In the genomic region with DNA sequence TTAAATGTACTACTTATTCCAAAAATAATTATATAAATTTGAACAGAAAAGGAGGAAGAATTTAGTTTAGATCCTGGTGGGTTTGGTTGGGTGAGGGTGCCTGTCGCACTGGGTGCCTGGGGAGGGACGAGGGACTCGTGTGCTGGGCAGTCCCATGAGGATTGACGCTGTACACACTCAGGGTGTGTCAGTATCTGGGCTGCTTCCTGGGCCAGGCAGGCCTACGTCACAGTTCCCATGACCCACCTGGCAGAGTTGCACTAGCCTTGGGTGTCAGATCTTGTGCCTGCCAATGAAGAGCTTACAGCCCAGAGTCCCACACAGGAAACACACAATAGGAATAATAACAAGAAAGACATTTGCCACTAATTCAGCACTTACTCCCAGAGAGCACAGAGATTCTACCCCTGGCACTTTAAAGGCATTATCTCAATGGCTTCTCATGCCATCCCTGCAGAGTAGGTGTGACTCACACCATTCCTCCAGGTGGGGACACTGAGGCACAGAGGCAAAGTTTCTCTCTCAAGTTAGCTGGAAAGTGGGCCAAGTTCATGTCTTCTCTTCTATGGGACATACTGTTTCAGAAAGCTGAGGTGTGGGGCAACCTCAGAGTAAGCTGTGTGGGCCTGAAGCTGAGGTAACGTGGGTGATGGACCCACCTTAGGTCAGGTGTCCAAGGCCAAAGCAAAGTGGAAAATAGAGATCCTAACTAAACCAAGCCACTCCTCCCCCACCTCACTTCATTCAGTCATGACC, we compare ENCODE assay signal across 9 cellular contexts. TPM values are rescaled to one million over a fixed set of nuclear protein-coding genes. Genes with fewer than 3 reads are reported as not detected.
DNase-seq lines count a peak whose midpoint lies in the region; ATAC-seq and TF ChIP-seq lines count a peak whose summit lies in the region.
"Had no signal": no experiment of that assay in that cellular context is flagged by ENCODE, and none has a peak within 500 bp of the region (broad histone marks: within the 10 kb centered on the region; RNA-seq: fewer than 3 reads in every experiment).

No MANE protein-coding gene starts in this region.

- in situ Hi-C loops in IMR-90 (cut with MboI; ENCODE audit: low sequenced_read_pairs): loop anchor here (25.0 kb wide), 1 partner anchor 507 kb away; no protein-coding TSS in a partner anchor

- no peak overlapping the region for H2BK5ac ChIP-seq in IMR-90 (ENCODE audit: low read depth, low read length, poor library complexity, severe bottlenecking)

- no peak overlapping the region for H3K4ac ChIP-seq in IMR-90 (ENCODE audit: low read depth, low read length)

- no peak overlapping the region for H3K18ac ChIP-seq in IMR-90 (ENCODE audit: low read depth, low read length)

- H3K36me3 ChIP-seq in IMR-90 (ENCODE audit: control insufficient read depth, insufficient read depth, low read length) (peaks cover 9% of the 10 kb centered on the region; the same call in 1 of the 2 replicates), stomach smooth muscle (ENCODE audit: control insufficient read depth in 2 of 2, insufficient read depth in 2 of 2, low read length in 2 of 2) (peaks cover 5 to 9% of the 10 kb centered on the region in 2 donors)

- no peaks in the 10 kb centered on the region for H3K27me3 ChIP-seq in IMR-90 (ENCODE audit: control insufficient read depth, insufficient read depth, low read length)
- no peaks in the 10 kb centered on the region for H3K27me3 ChIP-seq in stomach smooth muscle (ENCODE audit: control insufficient read depth in 1 of 2, insufficient read depth in 2 of 2, low read length in 2 of 2)

- no peak overlapping the region for H2AK9ac ChIP-seq in IMR-90 (replicated peaks; ENCODE audit: low read depth, low read length, poor library complexity)

- no peak overlapping the region for H2AFZ ChIP-seq in IMR-90 (replicated peaks; ENCODE audit: low read length, poor library complexity)

- H3K56ac ChIP-seq in IMR-90 (ENCODE audit: extremely low read depth, insufficient read depth, low read length): no peak overlapping the region

- no peak overlapping the region for H2BK15ac ChIP-seq in IMR-90 (ENCODE audit: low read depth, low read length)

- no peak overlapping the region for H4K91ac ChIP-seq in IMR-90 (ENCODE audit: insufficient read depth, low read depth, low read length)

- peak overlapping the region; percentile 90 for H3K27ac Mint-ChIP-seq in activated naive CD8-positive, alpha-beta T cell treated with anti-CD3 and anti-CD28 coated beads for 36 hours

- no peak for DNase-seq in IMR-90
- DNase-seq in activated naive CD8-positive, alpha-beta T cell treated with anti-CD3 and anti-CD28 coated beads for 36 hours: peak; percentile 53
- peak; percentile 28 for DNase-seq in islet precursor cell
- DNase-seq: amniotic stem cell had no signal

- no peak overlapping the region for H3K4me2 ChIP-seq in IMR-90 (ENCODE audit: low read depth, low read length)

- H3K9me3 Mint-ChIP-seq in activated naive CD8-positive, alpha-beta T cell treated with anti-CD3 and anti-CD28 coated beads for 36 hours: no peaks in the 10 kb centered on the region

- H2BK120ac ChIP-seq in IMR-90 (ENCODE audit: low read depth, low read length): no peak overlapping the region

- H3K4me1 ChIP-seq in IMR-90 (ENCODE audit: control insufficient read depth, insufficient read depth, low read length) (peaks cover 17% of the 10 kb centered on the region), stomach smooth muscle (ENCODE audit: control insufficient read depth, insufficient read depth, low read length) (peaks cover 33% of the 10 kb centered on the region)

- peaks cover 4% of the 10 kb centered on the region; the same call in 1 of the 2 replicates for H4K20me1 ChIP-seq in IMR-90 (ENCODE audit: insufficient read depth, low read length)

- TF ChIP-seq RAD21 in IMR-90 (IDR thresholded peaks at IDR 0.05; ENCODE audit: low read length): no peak

- no peak overlapping the region for H2BK20ac ChIP-seq in IMR-90 (ENCODE audit: low read depth, low read length)

- intact Hi-C loops in IMR-90 (cut with micrococcal nuclease): no loop called here

- CTCF ChIA-PET in IMR-90 (lab: Yijun Ruan, JAX): no interaction called here

- dilution Hi-C loops in IMR-90 (cut with HindIII; ENCODE audit: low sequenced_read_pairs, unreplicated experiment): no loop called here

- H3K4me3 ChIP-seq in IMR-90 (ENCODE audit: insufficient read depth, low read depth, low read length) (no peak overlapping the region), stomach smooth muscle (ENCODE audit: low read length in 2 of 2) (no peak overlapping the region)

- H3K4me1 Mint-ChIP-seq in activated naive CD8-positive, alpha-beta T cell treated with anti-CD3 and anti-CD28 coated beads for 36 hours: peaks cover 41% of the 10 kb centered on the region

- peaks cover 58 to 93% of the 10 kb centered on the region in 2 experiments for H3K79me1 ChIP-seq in IMR-90 (ENCODE audit: low read depth in 1 of 2, low read length in 2 of 2)

- no peak overlapping the region for H3K14ac ChIP-seq in IMR-90 (replicated peaks; ENCODE audit: low read depth, low read length)

- POLR2A ChIA-PET in IMR-90 (lab: Charles Lee; ENCODE audit: unreplicated experiment): no interaction called here

- H3K9me3 ChIP-seq in IMR-90 (ENCODE audit: control insufficient read depth, insufficient read depth, low read length) (no peaks in the 10 kb centered on the region), stomach smooth muscle (ENCODE audit: control insufficient read depth in 2 of 2, low read length in 2 of 2) (no peaks in the 10 kb centered on the region)

- no peak for ATAC-seq in IMR-90 (ENCODE audit: low read depth)
- ATAC-seq in GM18498 (IDR thresholded peaks at IDR 0.05; ENCODE audit: unreplicated experiment): no peak
- ATAC-seq in GM21423 (IDR thresholded peaks at IDR 0.05; ENCODE audit: unreplicated experiment): no peak
- no peak for ATAC-seq in HG03460 (IDR thresholded peaks at IDR 0.05; ENCODE audit: unreplicated experiment)
- ATAC-seq in HG03045 (IDR thresholded peaks at IDR 0.05; ENCODE audit: unreplicated experiment): no peak

- no peaks in the 10 kb centered on the region for H3K27me3 Mint-ChIP-seq in activated naive CD8-positive, alpha-beta T cell treated with anti-CD3 and anti-CD28 coated beads for 36 hours

- H4K8ac ChIP-seq in IMR-90 (ENCODE audit: low read depth in 2 of 2, low read length in 2 of 2): no peak overlapping the region

- no peak overlapping the region for H4K5ac ChIP-seq in IMR-90 (ENCODE audit: low read depth, low read length)

- TF ChIP-seq POLR2A in IMR-90 (IDR thresholded peaks at IDR 0.05; ENCODE audit: low read depth, low read length): no peak

- no peak for TF ChIP-seq CTCF in IMR-90 (conservative IDR thresholded peaks at IDR 0.05; ENCODE audit: low read depth, low read length)

- H3K27ac ChIP-seq in IMR-90 (ENCODE audit: insufficient read depth, low read length) (no peak overlapping the region), stomach smooth muscle (ENCODE audit: low read length) (peak overlapping the region; percentile 6)

- peaks cover 35% of the 10 kb centered on the region for H3K36me3 Mint-ChIP-seq in activated naive CD8-positive, alpha-beta T cell treated with anti-CD3 and anti-CD28 coated beads for 36 hours

- peak overlapping the region; percentile 23; the same call in 1 of the 2 replicates for H3K23ac ChIP-seq in IMR-90 (ENCODE audit: low read depth, low read length)

- peak overlapping the region; percentile 51 for H3K4me3 Mint-ChIP-seq in activated naive CD8-positive, alpha-beta T cell treated with anti-CD3 and anti-CD28 coated beads for 36 hours

- BruUV-seq in IMR-90 (replicated peaks; lab: Mats Ljungman, UMichigan): no TSS peak

- WGBS in IMR-90 (ENCODE audit: extremely low coverage in 2 of 2, insufficient read length in 1 of 2), 2 experiments: 90% methylated on average over 2 of the region's 6 CpGs; no CpG with 5 or more reads in 1 of the 2 experiments

- no peak overlapping the region for H3K9ac ChIP-seq in IMR-90 (ENCODE audit: low read depth, low read length)
- peak overlapping the region in 1 of 2 donors; percentile 29 for H3K9ac ChIP-seq in stomach smooth muscle (ENCODE audit: low read length in 2 of 2)

- H2AK5ac ChIP-seq in IMR-90 (ENCODE audit: low read depth, low read length): peak overlapping the region; percentile 24; the same call in 1 of the 2 replicates

- peaks cover 38% of the 10 kb centered on the region for H3K9me1 ChIP-seq in IMR-90 (ENCODE audit: insufficient read depth, low read length)

TF ChIP-seq in IMR-90, 13 proteins besides CTCF, POLR2A, EP300 and RAD21:
- TF ChIP-seq BHLHE40 (IDR thresholded peaks at IDR 0.05; ENCODE audit: low read depth, low read length): no peak
- TF ChIP-seq MAFK (IDR thresholded peaks at IDR 0.05; ENCODE audit: low read depth, low read length): no peak
- TF ChIP-seq, protein P1, sequence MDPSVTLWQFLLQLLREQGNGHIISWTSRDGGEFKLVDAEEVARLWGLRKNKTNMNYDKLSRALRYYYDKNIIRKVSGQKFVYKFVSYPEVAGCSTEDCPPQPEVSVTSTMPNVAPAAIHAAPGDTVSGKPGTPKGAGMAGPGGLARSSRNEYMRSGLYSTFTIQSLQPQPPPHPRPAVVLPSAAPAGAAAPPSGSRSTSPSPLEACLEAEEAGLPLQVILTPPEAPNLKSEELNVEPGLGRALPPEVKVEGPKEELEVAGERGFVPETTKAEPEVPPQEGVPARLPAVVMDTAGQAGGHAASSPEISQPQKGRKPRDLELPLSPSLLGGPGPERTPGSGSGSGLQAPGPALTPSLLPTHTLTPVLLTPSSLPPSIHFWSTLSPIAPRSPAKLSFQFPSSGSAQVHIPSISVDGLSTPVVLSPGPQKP (IDR thresholded peaks at IDR 0.05; ENCODE audit: borderline replicate concordance, low read depth, low read length): no peak
- TF ChIP-seq NFE2L2 (IDR thresholded peaks at IDR 0.05; ENCODE audit: low read depth, low read length): no peak
- TF ChIP-seq CEBPB (IDR thresholded peaks at IDR 0.05; ENCODE audit: low read depth, low read length): no peak
- TF ChIP-seq FOS (IDR thresholded peaks at IDR 0.05; ENCODE audit: low read depth, low read length): no peak
- no peak for TF ChIP-seq CHD1 (IDR thresholded peaks at IDR 0.05; ENCODE audit: low read depth, low read length)
- no peak for TF ChIP-seq MAZ (IDR thresholded peaks at IDR 0.05; ENCODE audit: borderline replicate concordance, low read depth, low read length)
- TF ChIP-seq SMC3 (IDR thresholded peaks at IDR 0.05; ENCODE audit: low read depth, low read length): no peak

RNA-seq across cellular contexts. Expression of a gene that starts 1.3 kb away (rescaled TPM):
- 0.54 and 0.83 TPM in 2 replicates for total RNA-seq in IMR-90 (2012; rRNA removed)
- polyA plus RNA-seq in IMR-90 (2012; rRNA removed): 1.3 TPM in 2 replicates
- polyA plus RNA-seq in IMR-90 (2012; cell fraction: cytosol; rRNA removed): 1.5 and 1.6 TPM in 2 replicates
- 2.5 and 4.1 TPM in 2 replicates for polyA plus RNA-seq in IMR-90 (2012; cell fraction: nucleus; rRNA removed; ENCODE audit: low replicate concordance)
- total RNA-seq in activated naive CD8-positive, alpha-beta T cell treated with anti-CD3 and anti-CD28 coated beads for 36 hours: 1 to 10 TPM; 3.3 to 3.9 TPM
